In genomic region chrX:136953867-136954787, GRCh38 we compare ENCODE assay signal across 8 cellular contexts.
A peak's percentile ranks its signal among the peaks of the same experiment; 100 is the strongest.
DNase-seq lines count a peak whose midpoint lies in the region; ATAC-seq and TF ChIP-seq lines count a peak whose summit lies in the region.

No MANE protein-coding gene starts in this region.

- no peak overlapping the region for H3K4me3 ChIP-seq in epithelial cell of esophagus (ENCODE audit: low read length)
- no peak overlapping the region for H3K4me3 ChIP-seq in thoracic aorta

- intact Hi-C loops in Calu3 (cut with micrococcal nuclease; ENCODE audit: unreplicated experiment), result loop anchor here (1.0 to 10.0 kb wide), 3 partner anchors 98 to 1791 kb away; no protein-coding TSS in a partner anchor

- POLR2A ChIA-PET in activated CD8-positive, alpha-beta T cell treated with anti-CD3 and anti-CD28 coated beads, Interleukin-2, amount 10 ng/mL, durations not matched to agents 7 days and 5 days (lab: Charles Lee), result no interaction called here
- POLR2A ChIA-PET in naive thymus-derived CD8-positive, alpha-beta T cell (lab: Charles Lee), result no interaction called here

- no peak overlapping the region for H3K27ac ChIP-seq in thoracic aorta

- no peaks in the 10 kb centered on the region for H3K9me3 Mint-ChIP-seq in Calu3 (ENCODE audit: low read depth, unreplicated experiment)
- no peaks in the 10 kb centered on the region for H3K9me3 Mint-ChIP-seq in activated CD8-positive, alpha-beta T cell treated with anti-CD3 and anti-CD28 coated beads, Interleukin-2, amount 10 ng/mL, durations not matched to agents 7 days and 5 days (ENCODE audit: insufficient read depth)
- no peaks in the 10 kb centered on the region for H3K9me3 Mint-ChIP-seq in naive thymus-derived CD8-positive, alpha-beta T cell

- no peak overlapping the region for H3K27ac Mint-ChIP-seq in Calu3 (ENCODE audit: unreplicated experiment)
- H3K27ac Mint-ChIP-seq in activated CD8-positive, alpha-beta T cell treated with anti-CD3 and anti-CD28 coated beads, Interleukin-2, amount 10 ng/mL, durations not matched to agents 7 days and 5 days, result no peak overlapping the region
- H3K27ac Mint-ChIP-seq in naive thymus-derived CD8-positive, alpha-beta T cell, result no peak overlapping the region

- DNase-seq in Calu3 (peak; percentile 65), NCI-H82 (lab: John Stamatoyannopoulos, UW) (peak; percentile 88), epithelial cell of esophagus (ENCODE audit: low read depth) (peak; percentile 70), thoracic aorta (ENCODE audit: low spot score) (no peak)
- peak; percentile 73 for DNase-seq in activated CD8-positive, alpha-beta T cell treated with anti-CD3 and anti-CD28 coated beads, Interleukin-2, amount 10 ng/mL, durations not matched to agents 7 days and 5 days
- DNase-seq in naive thymus-derived CD8-positive, alpha-beta T cell, result peak; percentile 10 to 74 (median 36)

- no peak overlapping the region for H3K4me3 Mint-ChIP-seq in Calu3 (ENCODE audit: low read depth, unreplicated experiment)
- no peak overlapping the region for H3K4me3 Mint-ChIP-seq in activated CD8-positive, alpha-beta T cell treated with anti-CD3 and anti-CD28 coated beads, Interleukin-2, amount 10 ng/mL, durations not matched to agents 7 days and 5 days
- no peak overlapping the region for H3K4me3 Mint-ChIP-seq in naive thymus-derived CD8-positive, alpha-beta T cell

- no peaks in the 10 kb centered on the region for H3K4me1 ChIP-seq in thoracic aorta (ENCODE audit: control insufficient read depth in 1 of 2, low read depth in 2 of 2)

- H3K36me3 ChIP-seq in thoracic aorta, result no peaks in the 10 kb centered on the region

- no peaks in the 10 kb centered on the region for H3K4me1 Mint-ChIP-seq in Calu3 (ENCODE audit: low read depth, unreplicated experiment)
- H3K4me1 Mint-ChIP-seq in activated CD8-positive, alpha-beta T cell treated with anti-CD3 and anti-CD28 coated beads, Interleukin-2, amount 10 ng/mL, durations not matched to agents 7 days and 5 days (ENCODE audit: low read depth), result no peaks in the 10 kb centered on the region
- no peaks in the 10 kb centered on the region for H3K4me1 Mint-ChIP-seq in naive thymus-derived CD8-positive, alpha-beta T cell

- H3K27me3 Mint-ChIP-seq in Calu3 (ENCODE audit: unreplicated experiment), result no peaks in the 10 kb centered on the region
- no peaks in the 10 kb centered on the region for H3K27me3 Mint-ChIP-seq in activated CD8-positive, alpha-beta T cell treated with anti-CD3 and anti-CD28 coated beads, Interleukin-2, amount 10 ng/mL, durations not matched to agents 7 days and 5 days (ENCODE audit: low read depth)
- H3K27me3 Mint-ChIP-seq in naive thymus-derived CD8-positive, alpha-beta T cell, result no peaks in the 10 kb centered on the region

- TF ChIP-seq CTCF in Calu3 (IDR thresholded peaks at IDR 0.05; ENCODE audit: unreplicated experiment) (peak; percentile 43), epithelial cell of esophagus (IDR thresholded peaks at IDR 0.05; ENCODE audit: insufficient read depth, low read depth, low read length, missing control alignments) (peak; percentile 66), thoracic aorta (IDR thresholded peaks at IDR 0.05) (peak; percentile 32)

- BruUV-seq in Calu3 (replicated peaks; lab: Mats Ljungman, UMichigan), result no TSS peak

- no peaks in the 10 kb centered on the region for H3K36me3 Mint-ChIP-seq in Calu3 (ENCODE audit: insufficient read depth, unreplicated experiment)
- no peaks in the 10 kb centered on the region for H3K36me3 Mint-ChIP-seq in activated CD8-positive, alpha-beta T cell treated with anti-CD3 and anti-CD28 coated beads, Interleukin-2, amount 10 ng/mL, durations not matched to agents 7 days and 5 days (ENCODE audit: low read depth)
- H3K36me3 Mint-ChIP-seq in naive thymus-derived CD8-positive, alpha-beta T cell, result no peaks in the 10 kb centered on the region

- CTCF ChIA-PET in Calu3 (lab: Charles Lee), result no interaction called here
- CTCF ChIA-PET in activated CD8-positive, alpha-beta T cell treated with anti-CD3 and anti-CD28 coated beads, Interleukin-2, amount 10 ng/mL, durations not matched to agents 7 days and 5 days (lab: Charles Lee), result interaction anchor here (1.6 to 4.4 kb wide), 2 partner anchors 99 to 239 kb away, joined by 6 to 19 read pairs; no protein-coding TSS in a partner anchor

- no peaks in the 10 kb centered on the region for H3K27me3 ChIP-seq in thoracic aorta (replicated peaks; ENCODE audit: insufficient read depth)

- no peaks in the 10 kb centered on the region for H3K9me3 ChIP-seq in thoracic aorta

- ATAC-seq in GM19463 (IDR thresholded peaks at IDR 0.05; ENCODE audit: unreplicated experiment), result peak; percentile 97
- ATAC-seq in HG03520 (IDR thresholded peaks at IDR 0.05; ENCODE audit: unreplicated experiment), result peak; percentile 98
- ATAC-seq in activated CD8-positive, alpha-beta T cell treated with anti-CD3 and anti-CD28 coated beads, Interleukin-2, amount 10 ng/mL, durations not matched to agents 7 days and 5 days, result peak; percentile 84
- ATAC-seq in naive thymus-derived CD8-positive, alpha-beta T cell, result peak; percentile 49 to 61
- ATAC-seq in thoracic aorta (ENCODE audit: insufficient number of reproducible peaks, low FRiP score, low read depth), result no peak
